In the genomic region with DNA sequence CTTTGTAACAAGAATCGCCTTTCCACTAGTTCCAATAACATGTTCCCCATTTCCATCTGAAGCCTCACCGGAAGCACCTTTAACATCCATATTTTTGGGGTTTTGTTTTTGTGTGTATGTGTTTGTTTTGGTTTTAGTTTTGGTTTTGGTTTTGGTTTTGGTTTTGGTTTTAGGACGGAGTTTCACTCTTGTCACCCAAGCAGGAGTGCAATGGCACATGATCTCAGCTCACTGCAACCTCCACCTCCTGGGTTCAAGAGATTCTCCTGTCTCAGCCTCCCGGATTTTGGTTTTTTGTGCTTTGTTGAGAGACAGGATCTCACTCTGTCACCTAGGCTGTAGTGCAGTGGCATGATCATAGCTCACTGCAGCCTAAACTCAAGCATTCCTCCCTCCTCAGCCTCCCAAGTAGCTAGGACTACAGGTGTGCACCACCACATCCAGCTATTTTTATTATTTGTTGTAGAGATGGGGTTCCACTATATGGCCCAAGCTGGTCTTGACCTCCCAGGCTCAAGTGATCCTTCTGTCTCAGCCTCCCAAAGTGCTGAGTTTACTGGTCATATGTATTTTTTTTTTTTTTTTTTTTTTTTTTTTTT, we compare ENCODE assay signal across 10 cellular contexts. TPM values are rescaled to one million over a fixed set of nuclear protein-coding genes. Genes with fewer than 3 reads are reported as not detected.
DNase-seq lines count a peak whose midpoint lies in the region; ATAC-seq and TF ChIP-seq lines count a peak whose summit lies in the region.
"Had no signal": no experiment of that assay in that cellular context is flagged by ENCODE, and none has a peak within 500 bp of the region (broad histone marks: within the 10 kb centered on the region; RNA-seq: fewer than 3 reads in every experiment).

No MANE protein-coding gene starts in this region.

- H3K9ac ChIP-seq in mesenchymal stem cell (ENCODE audit: low read length) (peak overlapping the region; percentile 7), endodermal cell (ENCODE audit: extremely low read depth, low read length, poor library complexity, severe bottlenecking) (no peak overlapping the region), mammary epithelial cell (ENCODE audit: insufficient read depth, low read length) (no peak overlapping the region)

- H3K23ac ChIP-seq in mesenchymal stem cell (ENCODE audit: low read length in 2 of 2), result no peak overlapping the region

- peaks cover 1% of the 10 kb centered on the region for H3K27me3 ChIP-seq in CD4-positive, CD25-positive, alpha-beta regulatory T cell (ENCODE audit: control insufficient read depth, insufficient read depth, low read length)
- H3K27me3 ChIP-seq in mesenchymal stem cell (ENCODE audit: control insufficient read depth in 1 of 2, insufficient read depth in 1 of 2, low read length in 2 of 2) (no peaks in the 10 kb centered on the region), endodermal cell (ENCODE audit: control insufficient read depth, insufficient read depth, low read length, poor library complexity, severe bottlenecking) (no peaks in the 10 kb centered on the region), mammary epithelial cell (ENCODE audit: insufficient read depth, low read length) (no peaks in the 10 kb centered on the region)

- in situ Hi-C loops in mammary epithelial cell (cut with MboI; ENCODE audit: low sequenced_read_pairs in 2 of 2), result loop anchor here (5.0 to 25.0 kb wide), 2 partner anchors 224 to 354 kb away; no protein-coding TSS in a partner anchor

- no peaks in the 10 kb centered on the region for H3K9me3 Mint-ChIP-seq in CD4-positive, CD25-positive, alpha-beta regulatory T cell
- H3K9me3 Mint-ChIP-seq in activated T-helper 2 cell treated with anti-CD3 and anti-CD28 coated beads, Interferon-gamma antibody, Interleukin-2, Interleukin-4, amounts not matched to agents 10 μg/mL and 5 μg/mL and 100 μg/mL, durations not matched to agents 14 hours and 24 hours and 36 hours, result no peaks in the 10 kb centered on the region
- no peaks in the 10 kb centered on the region for H3K9me3 Mint-ChIP-seq in endodermal cell

- H3K9me3 ChIP-seq in CD4-positive, CD25-positive, alpha-beta regulatory T cell (ENCODE audit: control insufficient read depth in 2 of 2, low read length in 2 of 2), result no peaks in the 10 kb centered on the region
- no peaks in the 10 kb centered on the region for H3K9me3 ChIP-seq in mesenchymal stem cell (ENCODE audit: control insufficient read depth, low read length)
- H3K9me3 ChIP-seq in endodermal cell (ENCODE audit: control insufficient read depth, low read length), result no peaks in the 10 kb centered on the region
- no peaks in the 10 kb centered on the region for H3K9me3 ChIP-seq in mammary epithelial cell (replicated peaks; ENCODE audit: insufficient read depth, low read length)

- no peak overlapping the region for H4K8ac ChIP-seq in mesenchymal stem cell (ENCODE audit: low read length)

- no peak overlapping the region for H2AFZ ChIP-seq in mesenchymal stem cell (ENCODE audit: low read depth, low read length)
- H2AFZ ChIP-seq in mammary epithelial cell (ENCODE audit: low read depth, low read length), result no peak overlapping the region

- H3K14ac ChIP-seq in mesenchymal stem cell (ENCODE audit: low read length in 2 of 2), result no peak overlapping the region

- peak; percentile 52 to 62 for ATAC-seq in CD4-positive, CD25-positive, alpha-beta regulatory T cell (ENCODE audit: low read depth in 2 of 2)
- ATAC-seq in HG03159 (IDR thresholded peaks at IDR 0.05; ENCODE audit: unreplicated experiment) (peak; percentile 50), GM21515 (IDR thresholded peaks at IDR 0.05; ENCODE audit: unreplicated experiment) (no peak)

- no peaks in the 10 kb centered on the region for H3K79me1 ChIP-seq in mesenchymal stem cell (replicated peaks; ENCODE audit: low read length, poor library complexity, severe bottlenecking)

- no peak overlapping the region for H2BK15ac ChIP-seq in mesenchymal stem cell (ENCODE audit: low read depth, poor library complexity, severe bottlenecking)

- no TSS peak for BruUV-seq in mammary epithelial cell (replicated peaks; lab: Mats Ljungman, UMichigan)

- H4K20me1 ChIP-seq in mammary epithelial cell (ENCODE audit: insufficient read depth, low read length), result no peaks in the 10 kb centered on the region

- no peak overlapping the region for H2AK5ac ChIP-seq in mesenchymal stem cell (ENCODE audit: low read length, severe bottlenecking)

- peaks cover 22% of the 10 kb centered on the region for H3K27me3 Mint-ChIP-seq in CD4-positive, CD25-positive, alpha-beta regulatory T cell
- no peaks in the 10 kb centered on the region for H3K27me3 Mint-ChIP-seq in activated T-helper 2 cell treated with anti-CD3 and anti-CD28 coated beads, Interferon-gamma antibody, Interleukin-2, Interleukin-4, amounts not matched to agents 10 μg/mL and 5 μg/mL and 100 μg/mL, durations not matched to agents 14 hours and 24 hours and 36 hours (ENCODE audit: low read depth)
- no peaks in the 10 kb centered on the region for H3K27me3 Mint-ChIP-seq in endodermal cell (ENCODE audit: insufficient read depth)

- peak overlapping the region; percentile 11 for H3K27ac ChIP-seq in CD4-positive, CD25-positive, alpha-beta regulatory T cell (ENCODE audit: insufficient read depth, low read length, poor library complexity, severe bottlenecking)
- no peak overlapping the region for H3K27ac ChIP-seq in mesenchymal stem cell (ENCODE audit: low read length, poor library complexity, severe bottlenecking)
- H3K27ac ChIP-seq in endodermal cell (ENCODE audit: low read depth, low read length), result no peak overlapping the region
- H3K27ac ChIP-seq in mammary epithelial cell (ENCODE audit: insufficient read depth, low read depth, low read length), result no peak overlapping the region

- intact Hi-C loops in activated T-helper 2 cell treated with anti-CD3 and anti-CD28 coated beads, Interferon-gamma antibody, Interleukin-2, Interleukin-4, amounts not matched to agents 10 μg/mL and 5 μg/mL and 100 μg/mL, durations not matched to agents 14 hours and 24 hours and 36 hours (cut with micrococcal nuclease), result loop anchor here (10.0 kb wide), 1 partner anchor 107 kb away; no protein-coding TSS in a partner anchor
- intact Hi-C loops in mammary epithelial cell (cut with micrococcal nuclease), result no loop called here

- H2BK12ac ChIP-seq in mesenchymal stem cell (ENCODE audit: low read length in 2 of 2), result no peak overlapping the region

- no peak overlapping the region for H3K4me2 ChIP-seq in mesenchymal stem cell (ENCODE audit: low read length, poor library complexity, severe bottlenecking)
- H3K4me2 ChIP-seq in mammary epithelial cell (ENCODE audit: insufficient read depth, low read depth, low read length), result no peak overlapping the region

- peak overlapping the region; percentile 60 for H3K4me3 ChIP-seq in CD4-positive, CD25-positive, alpha-beta regulatory T cell (ENCODE audit: low read depth, low read length)
- H3K4me3 ChIP-seq in mesenchymal stem cell (ENCODE audit: insufficient read depth in 1 of 2, low read depth in 1 of 2, low read length in 2 of 2), result peak overlapping the region in 1 of 2 experiments; percentile 62
- H3K4me3 ChIP-seq in endodermal cell (ENCODE audit: low read length), result no peak overlapping the region
- no peak overlapping the region for H3K4me3 ChIP-seq in mammary epithelial cell (replicated peaks in 1 of 3; ENCODE audit: insufficient read depth in 1 of 3, low read depth in 2 of 3, low read length in 3 of 3)

- H3K4me3 Mint-ChIP-seq in CD4-positive, CD25-positive, alpha-beta regulatory T cell, result peak overlapping the region; percentile 10 to 65 (median 56)
- no peak overlapping the region for H3K4me3 Mint-ChIP-seq in activated T-helper 2 cell treated with anti-CD3 and anti-CD28 coated beads, Interferon-gamma antibody, Interleukin-2, Interleukin-4, amounts not matched to agents 10 μg/mL and 5 μg/mL and 100 μg/mL, durations not matched to agents 14 hours and 24 hours and 36 hours (ENCODE audit: low read depth)
- no peak overlapping the region for H3K4me3 Mint-ChIP-seq in endodermal cell

- H3K4ac ChIP-seq in mesenchymal stem cell (ENCODE audit: low read depth in 1 of 2, low read length in 2 of 2), result no peak overlapping the region

- H3K79me2 ChIP-seq in mammary epithelial cell (ENCODE audit: insufficient read depth, low read length), result peaks cover 3% of the 10 kb centered on the region

- H2BK5ac ChIP-seq in mesenchymal stem cell (ENCODE audit: low read depth, low read length, poor library complexity, severe bottlenecking), result no peak overlapping the region

- H3K27ac Mint-ChIP-seq in CD4-positive, CD25-positive, alpha-beta regulatory T cell, result peak overlapping the region; percentile 63 to 95 (median 86)
- H3K27ac Mint-ChIP-seq in activated T-helper 2 cell treated with anti-CD3 and anti-CD28 coated beads, Interferon-gamma antibody, Interleukin-2, Interleukin-4, amounts not matched to agents 10 μg/mL and 5 μg/mL and 100 μg/mL, durations not matched to agents 14 hours and 24 hours and 36 hours, result peak overlapping the region; percentile 9
- H3K27ac Mint-ChIP-seq in endodermal cell, result no peak overlapping the region

- H4K91ac ChIP-seq in mesenchymal stem cell (ENCODE audit: low read length), result no peak overlapping the region

- no peak overlapping the region for H2BK120ac ChIP-seq in mesenchymal stem cell (ENCODE audit: low read depth, low read length)

- H3K36me3 ChIP-seq in CD4-positive, CD25-positive, alpha-beta regulatory T cell (ENCODE audit: control insufficient read depth, insufficient read depth, low read length), result no peaks in the 10 kb centered on the region
- H3K36me3 ChIP-seq in mesenchymal stem cell (ENCODE audit: control insufficient read depth in 1 of 2, insufficient read depth in 2 of 2, low read depth in 1 of 2, low read length in 2 of 2), result peaks cover 3 to 16% of the 10 kb centered on the region in 2 experiments
- peaks cover 62% of the 10 kb centered on the region for H3K36me3 ChIP-seq in endodermal cell (ENCODE audit: control insufficient read depth, insufficient read depth, low read length)
- no peaks in the 10 kb centered on the region for H3K36me3 ChIP-seq in mammary epithelial cell (ENCODE audit: insufficient read depth, low read length)

- no peaks in the 10 kb centered on the region for H3K36me3 Mint-ChIP-seq in CD4-positive, CD25-positive, alpha-beta regulatory T cell
- H3K36me3 Mint-ChIP-seq in activated T-helper 2 cell treated with anti-CD3 and anti-CD28 coated beads, Interferon-gamma antibody, Interleukin-2, Interleukin-4, amounts not matched to agents 10 μg/mL and 5 μg/mL and 100 μg/mL, durations not matched to agents 14 hours and 24 hours and 36 hours (ENCODE audit: low read depth), result no peaks in the 10 kb centered on the region
- H3K36me3 Mint-ChIP-seq in endodermal cell (ENCODE audit: low read depth), result peaks cover 65% of the 10 kb centered on the region

- CTCF ChIA-PET in mammary epithelial cell (lab: Charles Lee; ENCODE audit: low non-redundant PET), result interaction anchor here (0.6 kb wide), 1 partner anchor 374 kb away, joined by 5 read pairs; no protein-coding TSS in a partner anchor

- H3K4me1 ChIP-seq in CD4-positive, CD25-positive, alpha-beta regulatory T cell (ENCODE audit: control insufficient read depth, insufficient read depth, low read length, poor library complexity, severe bottlenecking), result peaks cover 5% of the 10 kb centered on the region
- peaks cover 6% of the 10 kb centered on the region for H3K4me1 ChIP-seq in mesenchymal stem cell (ENCODE audit: control insufficient read depth, insufficient read depth, low read depth, low read length)
- H3K4me1 ChIP-seq in endodermal cell (ENCODE audit: control insufficient read depth, insufficient read depth, low read length), result no peaks in the 10 kb centered on the region
- H3K4me1 ChIP-seq in mammary epithelial cell (ENCODE audit: insufficient read depth, low read length), result peaks cover 43% of the 10 kb centered on the region

- peak in 2 of 3 donors; percentile 40 to 83 for DNase-seq in CD4-positive, CD25-positive, alpha-beta regulatory T cell
- DNase-seq in activated T-helper 2 cell treated with anti-CD3 and anti-CD28 coated beads, Interferon-gamma antibody, Interleukin-2, Interleukin-4, amounts not matched to agents 10 μg/mL and 5 μg/mL and 100 μg/mL, durations not matched to agents 14 hours and 24 hours and 36 hours (ENCODE audit: low spot score), result no peak
- no peak for DNase-seq in mesenchymal stem cell
- no peak for DNase-seq in endodermal cell
- no peak for DNase-seq in mammary epithelial cell
- DNase-seq in NCI-H146 treated with DMSO at 0.1 percent for 48 hours (lab: John Stamatoyannopoulos, UW; ENCODE audit: unreplicated experiment), result no peak
- DNase-seq: activated gamma-delta T cell treated with Interleukin-2 at 50 U/mL for 16 hours, NCI-H2029 treated with DMSO at 0.1 percent for 48 hours had no signal

- no peak for TF ChIP-seq CTCF in endodermal cell (conservative IDR thresholded peaks at IDR 0.05)
- TF ChIP-seq CTCF in mammary epithelial cell (conservative IDR thresholded peaks at IDR 0.05 in 1 of 2, IDR thresholded peaks at IDR 0.05 in 1 of 2; ENCODE audit: extremely low read depth in 1 of 2, insufficient read depth in 1 of 2, low read depth in 1 of 2, low read length in 2 of 2), result no peak

- no CpG with 5 or more reads among the region's 4 CpGs for WGBS in mesenchymal stem cell
- 94% methylated on average over 4 of the region's 4 CpGs; no CpG with 5 or more reads in 1 of the 2 experiments for WGBS in endodermal cell (ENCODE audit: insufficient coverage in 1 of 2, insufficient read length in 1 of 2), 2 experiments
- 95% methylated on average over 4 of the region's 4 CpGs for WGBS in mammary epithelial cell (ENCODE audit: low coverage, missing lambda C conversion rate)

- no peak overlapping the region for H3K18ac ChIP-seq in mesenchymal stem cell (ENCODE audit: low read depth in 1 of 2, low read length in 2 of 2)

- dilution Hi-C loops in mammary epithelial cell (cut with HindIII; ENCODE audit: low sequenced_read_pairs), result loop anchor here (25.0 kb wide), 1 partner anchor 229 kb away; no protein-coding TSS in a partner anchor

- peaks cover 11 to 24% (median 16%) of the 10 kb centered on the region in 4 donors for H3K4me1 Mint-ChIP-seq in CD4-positive, CD25-positive, alpha-beta regulatory T cell
- peaks cover 17% of the 10 kb centered on the region for H3K4me1 Mint-ChIP-seq in activated T-helper 2 cell treated with anti-CD3 and anti-CD28 coated beads, Interferon-gamma antibody, Interleukin-2, Interleukin-4, amounts not matched to agents 10 μg/mL and 5 μg/mL and 100 μg/mL, durations not matched to agents 14 hours and 24 hours and 36 hours (ENCODE audit: low read depth)
- H3K4me1 Mint-ChIP-seq in endodermal cell, result peaks cover 7% of the 10 kb centered on the region

RNA-seq across cellular contexts. Expression of a gene that starts 36.3 kb away (rescaled TPM):
- total RNA-seq in CD4-positive, CD25-positive, alpha-beta regulatory T cell, result 168 TPM
- polyA plus RNA-seq in CD4-positive, CD25-positive, alpha-beta regulatory T cell, result 10 to 100 TPM; 51.3 to 62.7 (median 62.1) TPM
- total RNA-seq in activated T-helper 2 cell treated with anti-CD3 and anti-CD28 coated beads, Interferon-gamma antibody, Interleukin-2, Interleukin-4, amounts not matched to agents 10 μg/mL and 5 μg/mL and 100 μg/mL, durations not matched to agents 14 hours and 24 hours and 36 hours, result 94.0 and 96.5 TPM in 2 replicates
- 124 TPM for polyA plus RNA-seq in mesenchymal stem cell (2013, experiment 1 of 2)
- polyA plus RNA-seq in mesenchymal stem cell (2013, experiment 2 of 2), result 124 TPM
- total RNA-seq in endodermal cell (10 to 100 TPM; 58.6 to 67.0 TPM), mammary epithelial cell (10 to 100 TPM; 64.8 to 83.0 TPM)
- polyA plus RNA-seq in endodermal cell (2013, experiment 1 of 2), result 46.4 TPM
- polyA plus RNA-seq in endodermal cell (2013, experiment 2 of 2), result 44.3 TPM
- polyA plus RNA-seq in mammary epithelial cell, result 42.8 TPM
- 54.5 TPM for polyA minus RNA-seq in mammary epithelial cell

Comparison
In these comparisons a context has a peak if more than half of its experiments do, and no peak if none do; other contexts are left out.
1. DNase-seq: peak in CD4-positive, CD25-positive, alpha-beta regulatory T cell (2 of 3); none in activated T-helper 2 cell treated with anti-CD3 and anti-CD28 coated beads, Interferon-gamma antibody, Interleukin-2, Interleukin-4, amounts not matched to agents 10 μg/mL and 5 μg/mL and 100 μg/mL, durations not matched to agents 14 hours and 24 hours and 36 hours (single experiment), mesenchymal stem cell (single experiment), endodermal cell (single experiment), mammary epithelial cell (single experiment) and NCI-H146 treated with DMSO at 0.1 percent for 48 hours (single experiment).
2. H3K4me3 Mint-ChIP-seq: peak in CD4-positive, CD25-positive, alpha-beta regulatory T cell (4 of 4); none in activated T-helper 2 cell treated with anti-CD3 and anti-CD28 coated beads, Interferon-gamma antibody, Interleukin-2, Interleukin-4, amounts not matched to agents 10 μg/mL and 5 μg/mL and 100 μg/mL, durations not matched to agents 14 hours and 24 hours and 36 hours (single experiment) and endodermal cell (single experiment).